In genomic region chr9:120394058-120394669, GRCh38 we compare ENCODE assay signal across 9 cellular contexts.
DNase-seq lines count a peak whose midpoint lies in the region; ATAC-seq and TF ChIP-seq lines count a peak whose summit lies in the region.
"Had no signal": no experiment of that assay in that cellular context is flagged by ENCODE, and none has a peak within 500 bp of the region (broad histone marks: within the 10 kb centered on the region; RNA-seq: fewer than 3 reads in every experiment).

No MANE protein-coding gene starts in this region.

- 79 to 80% methylated on average over 13 of the region's 13 CpGs for WGBS in lung, 2 donors

- peak; percentile 94 for DNase-seq in AG08395 (ENCODE audit: low spot score)
- peak; percentile 90 for DNase-seq in Jurkat, Clone E6-1 (ENCODE audit: low read depth, low spot score)
- DNase-seq in lung (ENCODE audit: low spot score) = no peak
- DNase-seq in D341Med (ENCODE audit: low spot score) = no peak
- DNase-seq in NCI-H2107 (lab: John Stamatoyannopoulos, UW) = no peak
- DNase-seq in NOMO-1 treated with DMSO at 0.1 percent for 48 hours (lab: John Stamatoyannopoulos, UW; ENCODE audit: unreplicated experiment) = no peak

- H3K27me3 Mint-ChIP-seq in activated naive CD8-positive, alpha-beta T cell = no peaks in the 10 kb centered on the region

- no peaks in the 10 kb centered on the region for H3K9me3 ChIP-seq in lung (ENCODE audit: control insufficient read depth in 2 of 2, insufficient read depth in 1 of 2, low read length in 1 of 2)

- H3K4me3 Mint-ChIP-seq in activated naive CD8-positive, alpha-beta T cell = peak overlapping the region; percentile 67

- peak overlapping the region; percentile 69 for H3K27ac Mint-ChIP-seq in activated naive CD8-positive, alpha-beta T cell

- TF ChIP-seq CTCF in lung (IDR thresholded peaks at IDR 0.05; ENCODE audit: control extremely low read depth, extremely low read depth) = no peak

- no peaks in the 10 kb centered on the region for H3K4me1 ChIP-seq in lung (ENCODE audit: control insufficient read depth in 2 of 2, insufficient read depth in 2 of 2, low read length in 2 of 2)
- H3K4me1 ChIP-seq: parathyroid adenoma had no signal

- no peaks in the 10 kb centered on the region for H3K9me3 Mint-ChIP-seq in activated naive CD8-positive, alpha-beta T cell (ENCODE audit: low read depth)

- H3K27ac ChIP-seq in lung (ENCODE audit: low read depth in 1 of 2, low read length in 1 of 2) = no peak overlapping the region
- H3K27ac ChIP-seq: parathyroid adenoma had no signal

- H3K4me1 Mint-ChIP-seq in activated naive CD8-positive, alpha-beta T cell (ENCODE audit: low read depth) = peaks cover 33% of the 10 kb centered on the region

- H3K36me3 Mint-ChIP-seq in activated naive CD8-positive, alpha-beta T cell = peaks cover 19% of the 10 kb centered on the region

- peak; percentile 42 for ATAC-seq in lung (ENCODE audit: insufficient read depth, low FRiP score)
- no peak for ATAC-seq in GM19351 (IDR thresholded peaks at IDR 0.05; ENCODE audit: unreplicated experiment)

- peaks cover 14 to 61% of the 10 kb centered on the region in 2 donors for H3K36me3 ChIP-seq in lung (ENCODE audit: control insufficient read depth in 2 of 2, insufficient read depth in 2 of 2, low read length in 2 of 2)

- no peaks in the 10 kb centered on the region for H3K27me3 ChIP-seq in lung (ENCODE audit: control insufficient read depth, insufficient read depth)

- no peak overlapping the region for H3K4me3 ChIP-seq in Jurkat, Clone E6-1 (ENCODE audit: low read length)
- H3K4me3 ChIP-seq in lung = no peak overlapping the region

Comparison
In these comparisons a context has a peak if more than half of its experiments do, and no peak if none do; other contexts are left out.
1. DNase-seq: peak in AG08395 (single experiment) and Jurkat, Clone E6-1 (single experiment); none in lung (single experiment), D341Med (single experiment), NCI-H2107 (single experiment) and NOMO-1 treated with DMSO at 0.1 percent for 48 hours (single experiment).